1 cellular context compared by ENCODE assay signal in genomic region chr2:101331202-101331601, GRCh38.
TF ChIP-seq lines count a peak whose summit lies in the region.

No MANE protein-coding gene starts in this region.

TF ChIP-seq in SK-N-SH, 30 proteins besides CTCF, POLR2A, EP300 and RAD21:
- TF ChIP-seq NRF1 (IDR thresholded peaks at IDR 0.05; ENCODE audit: low read depth, low read length) (no peak), ZBTB33 (IDR thresholded peaks at IDR 0.05; ENCODE audit: borderline replicate concordance, low read depth) (no peak), GATA2 (CRISPR knock-in tag; IDR thresholded peaks at IDR 0.05) (no peak), GABPA (IDR thresholded peaks at IDR 0.05; ENCODE audit: low read depth) (no peak), MXI1 (IDR thresholded peaks at IDR 0.05; ENCODE audit: low read depth, low read length) (no peak), NFIC (IDR thresholded peaks at IDR 0.05; ENCODE audit: borderline replicate concordance) (no peak), RCOR1 (IDR thresholded peaks at IDR 0.05; ENCODE audit: low read length) (no peak), IRF3 (IDR thresholded peaks at IDR 0.05; ENCODE audit: low read depth, low read length) (no peak), SMC3 (IDR thresholded peaks at IDR 0.05; ENCODE audit: low read depth, low read length) (no peak), CHD2 (IDR thresholded peaks at IDR 0.05; ENCODE audit: low read length, partially characterized antibody) (no peak), POLR2AphosphoS5 (IDR thresholded peaks at IDR 0.05; ENCODE audit: low read depth, low read length) (no peak), TCF12 (IDR thresholded peaks at IDR 0.05) (no peak), JUND (IDR thresholded peaks at IDR 0.05) (no peak), FOSL2 (IDR thresholded peaks at IDR 0.05; ENCODE audit: borderline replicate concordance, low read depth) (no peak), USF2 (IDR thresholded peaks at IDR 0.05; ENCODE audit: borderline replicate concordance, low read depth, low read length) (no peak), PBX3 (IDR thresholded peaks at IDR 0.05) (no peak), SIN3A (IDR thresholded peaks at IDR 0.05; ENCODE audit: borderline replicate concordance, low read depth, low read length) (no peak), MAX (IDR thresholded peaks at IDR 0.05; ENCODE audit: low read depth) (no peak), EZH2phosphoT487 (IDR thresholded peaks at IDR 0.05; ENCODE audit: borderline replicate concordance, low read depth) (no peak), MEF2A (IDR thresholded peaks at IDR 0.05; ENCODE audit: borderline replicate concordance, low read depth) (no peak)
